7 cellular contexts compared by ENCODE assay signal in genomic region chr15:42120285-42120684, GRCh38. TPM values are rescaled to one million over a fixed set of nuclear protein-coding genes. Genes with fewer than 3 reads are reported as not detected.
"Had no signal": no experiment of that assay in that cellular context is flagged by ENCODE, and none has a peak within 500 bp of the region (broad histone marks: within the 10 kb centered on the region; RNA-seq: fewer than 3 reads in every experiment).

No MANE protein-coding gene starts in this region.

- H3K36me3 ChIP-seq: HAP-1 had no signal

- DNase-seq: GM23248, GOT3, H7, KBM-7 had no signal

- H3K27ac ChIP-seq: GM23248, KMS-11 had no signal

- H3K4me3 ChIP-seq: GM23248, HAP-1 had no signal

- H3K4me2 ChIP-seq: KMS-11 had no signal

- H2AFZ ChIP-seq: GM23248 had no signal

- H3K9ac ChIP-seq: GM23248, KMS-11 had no signal

- H3K9me3 ChIP-seq: HAP-1 had no signal

RNA-seq across cellular contexts. Expression of gene PLA2G4D, which starts 25.9 kb away (rescaled TPM):
- polyA plus RNA-seq: GM23248, IgD-negative memory B cell had no signal

RNA-seq across cellular contexts. Expression of gene PLA2G4F, which starts 36.2 kb away (rescaled TPM):
- polyA plus RNA-seq: GM23248, IgD-negative memory B cell had no signal
